ENCODE assay signal across 12 cellular contexts in the genomic region with DNA sequence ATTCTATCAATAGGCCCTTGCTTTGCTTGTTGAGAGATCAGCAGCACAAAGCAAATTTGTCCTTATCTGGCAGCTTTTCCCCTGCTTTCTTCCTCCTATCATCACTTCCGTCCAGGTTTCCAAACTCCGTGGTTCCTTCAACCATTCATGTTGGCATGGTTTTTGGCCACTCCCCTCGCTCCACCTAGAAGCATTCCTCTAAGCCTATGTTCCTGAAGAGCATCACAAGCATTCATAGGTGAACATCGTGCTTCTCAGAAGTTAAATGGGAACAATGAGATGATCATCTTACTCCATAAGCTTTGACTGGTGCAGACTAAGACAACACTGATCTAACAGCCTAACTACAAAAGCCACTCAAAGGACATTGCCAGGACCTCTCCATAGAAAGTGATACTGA.
A peak's percentile ranks its signal among the peaks of the same experiment; 100 is the strongest.
DNase-seq lines count a peak whose midpoint lies in the region; ATAC-seq, FAIRE-seq and TF ChIP-seq lines count a peak whose summit lies in the region.
"Had no signal": no experiment of that assay in that cellular context is flagged by ENCODE, and none has a peak within 500 bp of the region (broad histone marks: within the 10 kb centered on the region; RNA-seq: fewer than 3 reads in every experiment).

No MANE protein-coding gene starts in this region.

- peaks cover 76% of the 10 kb centered on the region for H3K4me1 ChIP-seq in keratinocyte (ENCODE audit: control insufficient read depth, extremely low read depth, insufficient read depth, low read length)
- peaks cover 22 to 100% (median 69%) of the 10 kb centered on the region in 5 donors for H3K4me1 ChIP-seq in subcutaneous abdominal adipose tissue (ENCODE audit: control insufficient read depth in 5 of 5, insufficient read depth in 5 of 5, low read length in 5 of 5)

- CTCF ChIA-PET in activated CD4-positive, alpha-beta T cell treated with anti-CD3 and anti-CD28 coated beads, Interleukin-2, amount 10 ng/mL, durations not matched to agents 7 days and 5 days (lab: Charles Lee) = interaction anchor here (1.0 to 3.6 kb wide), 8 partner anchors 9 to 210 kb away, joined by 3 to 13 read pairs (median 6); no protein-coding TSS in a partner anchor
- CTCF ChIA-PET in activated B cell treated with CpG ODN at 0.5 μM for 24 hours (lab: Charles Lee) = no interaction called here

- peaks cover 97% of the 10 kb centered on the region for H3K4me1 Mint-ChIP-seq in activated CD4-positive, alpha-beta T cell treated with anti-CD3 and anti-CD28 coated beads, Interleukin-2, amount 10 ng/mL, durations not matched to agents 7 days and 5 days
- H3K4me1 Mint-ChIP-seq in activated B cell treated with CpG ODN at 0.5 μM for 24 hours = peaks cover 99% of the 10 kb centered on the region

- intact Hi-C loops in activated B cell treated with CpG ODN at 0.5 μM for 24 hours (cut with micrococcal nuclease) = no loop called here

- no peaks in the 10 kb centered on the region for H3K27me3 Mint-ChIP-seq in activated CD4-positive, alpha-beta T cell treated with anti-CD3 and anti-CD28 coated beads, Interleukin-2, amount 10 ng/mL, durations not matched to agents 7 days and 5 days
- H3K27me3 Mint-ChIP-seq in activated B cell treated with CpG ODN at 0.5 μM for 24 hours = no peaks in the 10 kb centered on the region

- peaks cover 94% of the 10 kb centered on the region for H3K79me2 ChIP-seq in keratinocyte (ENCODE audit: control insufficient read depth, insufficient read depth, low read length)

- H3K27me3 ChIP-seq in keratinocyte (ENCODE audit: control insufficient read depth, extremely low read depth, insufficient read depth, low read length) (no peaks in the 10 kb centered on the region), subcutaneous abdominal adipose tissue (ENCODE audit: control insufficient read depth in 5 of 5, insufficient read depth in 4 of 5, low read length in 5 of 5) (no peaks in the 10 kb centered on the region)

- H3K9me1 ChIP-seq in keratinocyte (ENCODE audit: control insufficient read depth, extremely low read depth, insufficient read depth, low read length) = peaks cover 3% of the 10 kb centered on the region

- dilution Hi-C loops in keratinocyte (cut with MboI; ENCODE audit: extremely low pct_ligation_motif_present, low sequenced_read_pairs) = loop anchor here (25.0 kb wide), 1 partner anchor 111 kb away; no protein-coding TSS in a partner anchor

- peak overlapping the region; percentile 69 for H3K4me3 Mint-ChIP-seq in activated CD4-positive, alpha-beta T cell treated with anti-CD3 and anti-CD28 coated beads, Interleukin-2, amount 10 ng/mL, durations not matched to agents 7 days and 5 days
- peak overlapping the region; percentile 13 for H3K4me3 Mint-ChIP-seq in activated B cell treated with CpG ODN at 0.5 μM for 24 hours

- no peaks in the 10 kb centered on the region for H3K9me3 ChIP-seq in keratinocyte (ENCODE audit: control insufficient read depth, low read depth, low read length)
- H3K9me3 ChIP-seq in subcutaneous abdominal adipose tissue (ENCODE audit: control insufficient read depth in 5 of 5, low read length in 5 of 5) = no peaks in the 10 kb centered on the region
- H3K9me3 ChIP-seq: prostate gland had no signal

- peaks cover 9% of the 10 kb centered on the region for H4K20me1 ChIP-seq in keratinocyte (ENCODE audit: control insufficient read depth, extremely low read depth, insufficient read depth, low read length)

- peak overlapping the region; percentile 89 for H3K27ac Mint-ChIP-seq in activated CD4-positive, alpha-beta T cell treated with anti-CD3 and anti-CD28 coated beads, Interleukin-2, amount 10 ng/mL, durations not matched to agents 7 days and 5 days
- H3K27ac Mint-ChIP-seq in activated B cell treated with CpG ODN at 0.5 μM for 24 hours = peak overlapping the region; percentile 79

- H3K9ac ChIP-seq in keratinocyte (ENCODE audit: control insufficient read depth, extremely low read depth, insufficient read depth, low read length) (no peak overlapping the region), subcutaneous abdominal adipose tissue (ENCODE audit: low read length in 5 of 5) (no peak overlapping the region)

- peak overlapping the region; percentile 8 for H3K27ac ChIP-seq in keratinocyte (ENCODE audit: control insufficient read depth, insufficient read depth, low read length)
- H3K27ac ChIP-seq in subcutaneous abdominal adipose tissue (ENCODE audit: low read depth, low read length) = peak overlapping the region; percentile 8
- H3K27ac ChIP-seq: prostate gland had no signal

- H2AFZ ChIP-seq in keratinocyte (ENCODE audit: control insufficient read depth, low read length) = no peak overlapping the region

- ATAC-seq in activated B cell treated with CpG ODN at 0.5 μM for 24 hours (ENCODE audit: low read depth) = no peak
- ATAC-seq: HCT116 had no signal

- H3K4me2 ChIP-seq in keratinocyte (ENCODE audit: control insufficient read depth, extremely low read depth, insufficient read depth, low read depth, low read length) = no peak overlapping the region

- peaks cover 89% of the 10 kb centered on the region for H3K36me3 Mint-ChIP-seq in activated CD4-positive, alpha-beta T cell treated with anti-CD3 and anti-CD28 coated beads, Interleukin-2, amount 10 ng/mL, durations not matched to agents 7 days and 5 days (ENCODE audit: low read depth)
- H3K36me3 Mint-ChIP-seq in activated B cell treated with CpG ODN at 0.5 μM for 24 hours (ENCODE audit: low read depth) = peaks cover 67% of the 10 kb centered on the region

- H3K36me3 ChIP-seq in keratinocyte (ENCODE audit: control insufficient read depth in 2 of 2, extremely low read depth in 1 of 2, insufficient read depth in 2 of 2, low read length in 2 of 2) = peaks cover 4 to 39% of the 10 kb centered on the region in 2 experiments
- peaks cover 0 to 6% (median 5%) of the 10 kb centered on the region in 5 donors for H3K36me3 ChIP-seq in subcutaneous abdominal adipose tissue (ENCODE audit: control insufficient read depth in 5 of 5, insufficient read depth in 5 of 5, low read length in 5 of 5)
- H3K36me3 ChIP-seq: prostate gland had no signal

- no peak for DNase-seq in activated CD4-positive, alpha-beta T cell treated with anti-CD3 and anti-CD28 coated beads, Interleukin-2, amount 10 ng/mL, durations not matched to agents 7 days and 5 days
- no peak for DNase-seq in activated CD4-positive, alpha-beta T cell treated with anti-CD3 and anti-CD28 coated beads, Interleukin-2, amount 50 U/mL, for 4 hours
- DNase-seq in activated B cell treated with CpG ODN at 0.5 μM for 24 hours = no peak
- DNase-seq in keratinocyte (ENCODE audit: low read depth, low spot score) = no peak
- no peak for DNase-seq in islet precursor cell
- DNase-seq in H4 (ENCODE audit: low spot score) = no peak
- no peak for DNase-seq in NK-92 (lab: John Stamatoyannopoulos, UW; ENCODE audit: unreplicated experiment)
- DNase-seq: NCI-H1092; NK-92 treated with Interleukin-12 subunit alpha and Interleukin-12 subunit beta, amount 100 ng/mL, for 24 hours had no signal

- no peaks in the 10 kb centered on the region for H3K9me3 Mint-ChIP-seq in activated CD4-positive, alpha-beta T cell treated with anti-CD3 and anti-CD28 coated beads, Interleukin-2, amount 10 ng/mL, durations not matched to agents 7 days and 5 days
- no peaks in the 10 kb centered on the region for H3K9me3 Mint-ChIP-seq in activated B cell treated with CpG ODN at 0.5 μM for 24 hours

- TF ChIP-seq CTCF in activated B cell treated with CpG ODN at 0.5 μM for 24 hours (IDR thresholded peaks at IDR 0.05) = no peak
- TF ChIP-seq CTCF in keratinocyte (optimal IDR thresholded peaks at IDR 0.05 in 1 of 3, IDR thresholded peaks at IDR 0.05 in 1 of 3, conservative IDR thresholded peaks at IDR 0.05 in 1 of 3; ENCODE audit: extremely low read depth in 1 of 3, insufficient read depth in 2 of 3, low read length in 3 of 3) = no peak

- H3K4me3 ChIP-seq in keratinocyte (ENCODE audit: control insufficient read depth in 2 of 3, extremely low read depth in 1 of 3, insufficient read depth in 2 of 3, low read depth in 1 of 3, low read length in 3 of 3) = no peak overlapping the region
- H3K4me3 ChIP-seq in subcutaneous abdominal adipose tissue (ENCODE audit: low read depth in 1 of 5, low read length in 5 of 5) = no peak overlapping the region
- H3K4me3 ChIP-seq: prostate gland had no signal

- FAIRE-seq in keratinocyte (lab: Jason Lieb, UNC) = peak; percentile 9

- POLR2A ChIA-PET in activated CD4-positive, alpha-beta T cell treated with anti-CD3 and anti-CD28 coated beads, Interleukin-2, amount 10 ng/mL, durations not matched to agents 7 days and 5 days (lab: Charles Lee) = interaction anchor here (0.6 to 1.1 kb wide), 2 partner anchors 38 to 122 kb away, joined by 3 read pairs; no protein-coding TSS in a partner anchor
- POLR2A ChIA-PET in activated B cell treated with CpG ODN at 0.5 μM for 24 hours (lab: Charles Lee) = interaction anchor here (0.6 to 1.7 kb wide), 5 partner anchors 10 to 44 kb away, joined by 3 to 7 read pairs (median 4); no protein-coding TSS in a partner anchor
